34 cellular contexts compared by ENCODE assay signal in the genomic region with DNA sequence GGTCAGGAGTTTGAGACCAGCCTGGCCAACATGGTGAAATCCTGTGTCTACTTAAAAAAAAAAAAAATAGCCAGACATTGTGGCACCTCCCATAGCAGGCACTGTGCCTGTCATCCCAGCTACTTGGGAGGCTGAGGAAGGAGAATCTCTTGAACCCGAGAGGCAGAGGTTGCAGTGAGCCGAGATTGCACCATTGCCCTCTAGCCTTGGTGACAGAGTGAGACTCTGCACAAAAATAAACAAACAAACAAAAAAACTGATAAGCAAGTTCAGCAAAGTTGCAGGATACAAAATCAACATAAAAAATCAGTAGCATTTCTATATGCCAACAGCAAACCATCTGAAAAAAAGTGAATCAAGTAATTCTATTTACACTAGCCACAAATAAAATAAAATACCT.
"Had no signal": no experiment of that assay in that cellular context is flagged by ENCODE, and none has a peak within 500 bp of the region (broad histone marks: within the 10 kb centered on the region; RNA-seq: fewer than 3 reads in every experiment).

No MANE protein-coding gene starts in this region.

- H3K4me3 ChIP-seq: MG63 had no signal

- H3K27me3 ChIP-seq: MG63 had no signal

- DNase-seq: Karpas-422, Kasumi-1, MG63, MM.1S, MV-4-11, NCI-H1048, NCI-H1092, NCI-H1092 treated with DMSO at 0.1 percent for 48 hours, NCI-H1105, NCI-H1105 treated with DMSO at 0.1 percent for 48 hours, NCI-H1417, NCI-H1417 treated with DMSO at 0.1 percent for 48 hours, NCI-H1436, NCI-H1436 treated with DMSO at 0.1 percent for 48 hours, NCI-H146, NCI-H1694, NCI-H1694 treated with DMSO at 0.1 percent for 48 hours, NCI-H187, NCI-H187 treated with DMSO at 0.1 percent for 48 hours, NCI-H1930, NCI-H2029, NCI-H2029 treated with DMSO at 0.1 percent for 48 hours, NCI-H2081, NCI-H2081 treated with DMSO at 0.1 percent for 48 hours, NCI-H2107, NCI-H2171, NCI-H2171 treated with DMSO at 0.1 percent for 48 hours, NCI-H2227 treated with DMSO at 0.1 percent for 48 hours, NCI-H226, NCI-H345, NCI-H446, NCI-H446 treated with DMSO at 0.1 percent for 48 hours, NCI-H510A, NCI-H510A treated with DMSO at 0.1 percent for 48 hours had no signal
